Comparison of ENCODE assay signal across 8 cellular contexts in the genomic region with DNA sequence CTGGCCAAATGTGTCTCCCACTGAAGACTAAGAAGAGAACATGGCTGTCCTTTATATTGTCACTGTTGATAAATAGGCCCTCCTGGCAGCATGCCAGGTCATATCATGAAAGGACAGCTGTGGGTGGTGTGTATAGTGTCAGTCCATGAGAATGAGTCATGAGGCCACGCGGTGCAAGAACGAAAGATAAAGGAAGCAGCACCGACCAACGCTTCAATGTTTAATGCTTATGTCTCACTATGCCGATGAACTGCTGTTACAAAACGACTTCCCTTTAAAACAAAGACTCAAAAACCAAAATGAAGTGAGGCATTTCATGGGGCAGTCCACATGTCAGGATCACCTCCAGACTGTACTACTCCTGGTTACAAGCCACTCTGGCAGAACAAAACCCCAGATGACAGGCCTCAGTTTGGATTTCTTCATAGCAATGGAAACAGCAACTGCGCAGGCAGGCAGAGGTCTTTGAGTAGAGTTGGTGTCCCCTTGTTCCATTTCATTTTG. TPM values are rescaled to one million over a fixed set of nuclear protein-coding genes. Genes with fewer than 3 reads are reported as not detected.
DNase-seq lines count a peak whose midpoint lies in the region; ATAC-seq, FAIRE-seq and TF ChIP-seq lines count a peak whose summit lies in the region.

No MANE protein-coding gene starts in this region.

- H3K4me1 ChIP-seq in lower lobe of right lung: no peaks in the 10 kb centered on the region
- no peaks in the 10 kb centered on the region for H3K4me1 ChIP-seq in kidney (ENCODE audit: control insufficient read depth in 1 of 2, insufficient read depth in 1 of 2, low read depth in 1 of 2, low read length in 2 of 2)

- no peaks in the 10 kb centered on the region for H3K9me3 Mint-ChIP-seq in stimulated activated naive B cell treated with anti-CD40 and anti-IgM and Interleukin-4, amounts not matched to agents 10 μg/mL and 1 μg/mL and 100 μg/mL, for 72 hours

- in situ Hi-C loops in SK-MEL-5 (cut with HindIII; ENCODE audit: low pct_unique_long_range_greater_than_20kb, low sequenced_read_pairs): no loop called here

- TF ChIP-seq CTCF in lower lobe of right lung (IDR thresholded peaks at IDR 0.05) (no peak), kidney (IDR thresholded peaks at IDR 0.05; ENCODE audit: borderline replicate concordance, extremely low read depth, insufficient read depth) (no peak)

- intact Hi-C loops in lower lobe of right lung (cut with DNase I): no loop called here
- intact Hi-C loops in kidney (cut with DNase I): loop anchor here (10.0 kb wide), 1 partner anchor 143 kb away; no protein-coding TSS in a partner anchor

- H3K4me3 Mint-ChIP-seq in stimulated activated naive B cell treated with anti-CD40 and anti-IgM and Interleukin-4, amounts not matched to agents 10 μg/mL and 1 μg/mL and 100 μg/mL, for 72 hours: no peak overlapping the region

- no peak overlapping the region for H3K27ac Mint-ChIP-seq in stimulated activated naive B cell treated with anti-CD40 and anti-IgM and Interleukin-4, amounts not matched to agents 10 μg/mL and 1 μg/mL and 100 μg/mL, for 72 hours

- peaks cover 0 to 32% of the 10 kb centered on the region in 2 donors for H3K27me3 Mint-ChIP-seq in stimulated activated naive B cell treated with anti-CD40 and anti-IgM and Interleukin-4, amounts not matched to agents 10 μg/mL and 1 μg/mL and 100 μg/mL, for 72 hours

- no peak overlapping the region for H3K4me3 ChIP-seq in lower lobe of right lung
- no peak overlapping the region for H3K4me3 ChIP-seq in kidney (ENCODE audit: low read length in 2 of 2)

- no peak for FAIRE-seq in kidney (lab: Jason Lieb, UNC)

- no peaks in the 10 kb centered on the region for H3K9me3 ChIP-seq in lower lobe of right lung
- no peaks in the 10 kb centered on the region for H3K9me3 ChIP-seq in kidney (ENCODE audit: control insufficient read depth in 1 of 2, low read length in 2 of 2)

- no peak overlapping the region for H3K9ac ChIP-seq in kidney (ENCODE audit: low read length in 2 of 2)

- peak overlapping the region; percentile 56 for H3K27ac ChIP-seq in lower lobe of right lung
- H3K27ac ChIP-seq in kidney (ENCODE audit: low read depth in 2 of 2, low read length in 2 of 2): peak overlapping the region in 1 of 2 donors; percentile 41

- peak; percentile 78 for DNase-seq in HT-29 (ENCODE audit: low spot score)
- DNase-seq in SK-MEL-5 (ENCODE audit: low read depth, low spot score): peak; percentile 81
- peak; percentile 42 for DNase-seq in activated naive CD4-positive, alpha-beta T cell treated with anti-CD3 and anti-CD28 coated beads, Interleukin-2, amount 50 U/mL, for 16 hours
- DNase-seq in lower lobe of right lung: peak; percentile 69
- no peak for DNase-seq in stimulated activated naive B cell treated with anti-CD40 and anti-IgM and Interleukin-4, amounts not matched to agents 10 μg/mL and 1 μg/mL and 100 μg/mL, for 72 hours
- DNase-seq in kidney: no peak

- peaks cover 6 to 10% of the 10 kb centered on the region in 2 donors for H3K4me1 Mint-ChIP-seq in stimulated activated naive B cell treated with anti-CD40 and anti-IgM and Interleukin-4, amounts not matched to agents 10 μg/mL and 1 μg/mL and 100 μg/mL, for 72 hours

- H3K36me3 ChIP-seq in lower lobe of right lung (no peaks in the 10 kb centered on the region), kidney (ENCODE audit: control insufficient read depth in 1 of 2, insufficient read depth in 2 of 2, low read length in 2 of 2) (no peaks in the 10 kb centered on the region)

- no peaks in the 10 kb centered on the region for H3K27me3 ChIP-seq in lower lobe of right lung (ENCODE audit: low read depth)

- peaks cover 0 to 9% of the 10 kb centered on the region in 2 donors for H3K36me3 Mint-ChIP-seq in stimulated activated naive B cell treated with anti-CD40 and anti-IgM and Interleukin-4, amounts not matched to agents 10 μg/mL and 1 μg/mL and 100 μg/mL, for 72 hours

- ATAC-seq in lower lobe of right lung: peak; percentile 63 to 78
- ATAC-seq in stimulated activated naive B cell treated with anti-CD40 and anti-IgM and Interleukin-4, amounts not matched to agents 10 μg/mL and 1 μg/mL and 100 μg/mL, for 72 hours (replicated peaks): peak; percentile 27 to 51
- no peak for ATAC-seq in GM19351 (IDR thresholded peaks at IDR 0.05; ENCODE audit: unreplicated experiment)
- ATAC-seq in GM19324 (IDR thresholded peaks at IDR 0.05; ENCODE audit: low FRiP score, unreplicated experiment): no peak

RNA-seq across cellular contexts. Expression of a gene that starts 5.2 kb away (rescaled TPM):
- 0.53 and 0.76 TPM in 2 replicates for total RNA-seq in HT-29 (2014; rRNA removed; shearing (Covaris generic))
- 4.1 and 5.4 TPM in 2 replicates for total RNA-seq in SK-MEL-5 (2014; rRNA removed; shearing (Covaris generic))
- polyA plus RNA-seq in SK-MEL-5 (2015; cell fraction: cytosol; rRNA removed): 1.5 and 2.7 TPM in 2 replicates
- 9.6 and 12.0 TPM in 2 replicates for polyA plus RNA-seq in SK-MEL-5 (2015; cell fraction: nucleus; rRNA removed)
- total RNA-seq in lower lobe of right lung (8.4 TPM), kidney (5.3 TPM)
- 2.6 TPM for polyA plus RNA-seq in kidney (ENCODE audit: insufficient read depth, low read depth, low replicate concordance)

RNA-seq across cellular contexts. Expression of a gene that starts 41.2 kb away (rescaled TPM):
- total RNA-seq in HT-29 (2014; rRNA removed; shearing (Covaris generic)): 4.8 and 5.7 TPM in 2 replicates
- total RNA-seq in SK-MEL-5 (2014; rRNA removed; shearing (Covaris generic)): 69.0 and 73.4 TPM in 2 replicates
- 38.3 and 42.2 TPM in 2 replicates for polyA plus RNA-seq in SK-MEL-5 (2015; cell fraction: cytosol; rRNA removed)
- polyA plus RNA-seq in SK-MEL-5 (2015; cell fraction: nucleus; rRNA removed): 14.6 and 18.3 TPM in 2 replicates
- total RNA-seq in lower lobe of right lung (32.8 TPM), kidney (33.7 TPM)
- polyA plus RNA-seq in kidney (ENCODE audit: insufficient read depth, low read depth, low replicate concordance): 31.1 TPM

Comparison
In these comparisons a context has a peak if more than half of its experiments do, and no peak if none do; other contexts are left out.
1. DNase-seq: peak in HT-29 (single experiment), SK-MEL-5 (single experiment), activated naive CD4-positive, alpha-beta T cell treated with anti-CD3 and anti-CD28 coated beads, Interleukin-2, amount 50 U/mL, for 16 hours (single experiment) and lower lobe of right lung (single experiment); none in stimulated activated naive B cell treated with anti-CD40 and anti-IgM and Interleukin-4, amounts not matched to agents 10 μg/mL and 1 μg/mL and 100 μg/mL, for 72 hours (single experiment) and kidney (single experiment).
2. ATAC-seq: peak in lower lobe of right lung (2 of 2) and stimulated activated naive B cell treated with anti-CD40 and anti-IgM and Interleukin-4, amounts not matched to agents 10 μg/mL and 1 μg/mL and 100 μg/mL, for 72 hours (2 of 2); none in GM19351 (single experiment) and GM19324 (single experiment).